29 cellular contexts compared by ENCODE assay signal in the genomic region with DNA sequence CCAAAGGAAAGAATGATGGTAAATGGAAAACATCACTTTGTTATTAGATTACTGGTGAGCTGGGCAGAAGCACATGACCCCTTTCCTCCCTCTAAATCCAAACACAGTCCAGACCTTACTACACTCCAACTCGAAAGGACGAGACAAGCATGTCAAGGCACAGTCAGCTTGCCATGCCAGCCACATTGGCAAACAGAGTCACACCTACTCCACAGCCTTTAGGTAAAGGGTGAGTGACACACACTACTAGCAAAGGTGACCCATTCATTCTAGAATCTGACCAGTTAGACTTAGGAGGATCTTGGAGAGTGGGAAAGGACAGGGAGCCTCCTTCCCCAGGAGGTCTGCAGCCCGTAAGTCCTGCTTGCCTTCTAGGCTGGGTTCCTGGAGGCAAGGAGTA. TPM values are rescaled to one million over a fixed set of nuclear protein-coding genes. Genes with fewer than 3 reads are reported as not detected.
"Had no signal": no experiment of that assay in that cellular context is flagged by ENCODE, and none has a peak within 500 bp of the region (broad histone marks: within the 10 kb centered on the region; RNA-seq: fewer than 3 reads in every experiment).

No MANE protein-coding gene starts in this region.

- H3K36me3 ChIP-seq: adrenal gland, brain microvascular endothelial cell, left ventricle myocardium inferior, uterus had no signal

- DNase-seq: activated CD4-positive, alpha-beta T cell treated with anti-CD3 and anti-CD28 coated beads for 36 hours; activated CD4-positive, CD25-positive, alpha-beta regulatory T cell; activated effector memory CD4-positive, alpha-beta T cell treated with anti-CD3 and anti-CD28 coated beads, Interleukin-2, amount 50 U/mL, for 16 hours; activated naive CD4-positive, alpha-beta T cell treated with anti-CD3 and anti-CD28 coated beads for 36 hours; activated naive CD8-positive, alpha-beta T cell treated with anti-CD3 and anti-CD28 coated beads for 36 hours; adrenal gland; aorta; brain microvascular endothelial cell; caudate nucleus; dermis blood vessel endothelial cell; effector CD4-positive, alpha-beta T cell; head of caudate nucleus; hypothalamus; kidney glomerular epithelial cell; left ventricle myocardium inferior; naive B cell; nucleus accumbens; pancreas; psoas muscle; stimulated activated CD4-positive, alpha-beta T cell treated with anti-CD3 and anti-CD28 coated beads, Interleukin-15, amount 100 ng/mL, for 24 hours; stimulated activated CD4-positive, alpha-beta T cell treated with anti-CD3 and anti-CD28 coated beads, Interleukin-2, amount 100 ng/mL, for 24 hours; stimulated activated naive CD4-positive, alpha-beta T cell; trophoblast cell; uterus had no signal

- H3K9me3 ChIP-seq: adrenal gland, left ventricle myocardium inferior, pancreas, psoas muscle, uterus had no signal

- H3K27me3 ChIP-seq: adrenal gland, brain microvascular endothelial cell, pancreas, uterus had no signal

- H3K4me3 ChIP-seq: adrenal gland, left ventricle myocardium inferior, lung, psoas muscle, uterus had no signal

- H3K4me1 ChIP-seq: uterus had no signal

- H3K27ac ChIP-seq: adrenal gland, brain microvascular endothelial cell, epithelial cell of prostate, left ventricle myocardium inferior, psoas muscle, uterus had no signal

- ATAC-seq: activated CD4-positive, alpha-beta T cell treated with anti-CD3 and anti-CD28 coated beads for 36 hours; pancreas; psoas muscle had no signal

- FAIRE-seq: frontal cortex, pancreas had no signal

RNA-seq across cellular contexts. Expression of a gene that starts 3.0 kb away (rescaled TPM):
- total RNA-seq: activated CD4-positive, alpha-beta T cell treated with anti-CD3 and anti-CD28 coated beads for 36 hours; activated naive CD4-positive, alpha-beta T cell treated with anti-CD3 and anti-CD28 coated beads for 36 hours; activated naive CD8-positive, alpha-beta T cell treated with anti-CD3 and anti-CD28 coated beads for 36 hours; activated T-helper 1 cell treated with anti-CD3 and anti-CD28 coated beads, Interleukin-12 subunit alpha, Interleukin-12 subunit beta, Interleukin-2, Interleukin-4 antibody, amounts not matched to agents 30 ng/mL and 10 ng/mL and 1 ng/mL, durations not matched to agents 14 hours and 24 hours and 36 hours had no signal
- polyA plus RNA-seq: neural cell had no signal
